Comparison of ENCODE assay signal across 10 cellular contexts in genomic region chr5:32182463-32183081, GRCh38. TPM values are rescaled to one million over a fixed set of nuclear protein-coding genes. Genes with fewer than 3 reads are reported as not detected.
DNase-seq lines count a peak whose midpoint lies in the region; ATAC-seq and TF ChIP-seq lines count a peak whose summit lies in the region.
"Had no signal": no experiment of that assay in that cellular context is flagged by ENCODE, and none has a peak within 500 bp of the region (broad histone marks: within the 10 kb centered on the region; RNA-seq: fewer than 3 reads in every experiment).

No MANE protein-coding gene starts in this region.

- no peak overlapping the region for H3K4me3 Mint-ChIP-seq in activated B cell treated with CpG ODN at 0.5 μM for 24 hours

- H3K27ac Mint-ChIP-seq in activated B cell treated with CpG ODN at 0.5 μM for 24 hours, result no peak overlapping the region

- H3K4me3 ChIP-seq in effector memory CD4-positive, alpha-beta T cell (ENCODE audit: insufficient read depth, low read depth, low read length, poor library complexity, severe bottlenecking), result no peak overlapping the region
- H3K4me3 ChIP-seq in MG63, result no peak overlapping the region

- POLR2A ChIA-PET in activated B cell treated with CpG ODN at 0.5 μM for 24 hours (lab: Charles Lee), result interaction anchor here (0.6 kb wide), 1 partner anchor 50 kb away, joined by 3 read pairs; no protein-coding TSS in a partner anchor

- intact Hi-C loops in activated B cell treated with CpG ODN at 0.5 μM for 24 hours (cut with micrococcal nuclease), result loop anchor here (1.0 kb wide), 1 partner anchor 8 kb away; the partner anchor contains the start of gene GOLPH3

- peak; percentile 81 for ATAC-seq in GM18858 (IDR thresholded peaks at IDR 0.05; ENCODE audit: unreplicated experiment)
- ATAC-seq in GM21423 (IDR thresholded peaks at IDR 0.05; ENCODE audit: unreplicated experiment), result peak; percentile 86
- ATAC-seq in HG03159 (IDR thresholded peaks at IDR 0.05; ENCODE audit: unreplicated experiment), result peak; percentile 68
- ATAC-seq in activated B cell treated with CpG ODN at 0.5 μM for 24 hours (ENCODE audit: low read depth), result peak; percentile 64
- ATAC-seq: esophagus mucosa had no signal

- H3K4me1 Mint-ChIP-seq in activated B cell treated with CpG ODN at 0.5 μM for 24 hours, result peaks cover 14% of the 10 kb centered on the region

- H3K36me3 Mint-ChIP-seq in activated B cell treated with CpG ODN at 0.5 μM for 24 hours (ENCODE audit: low read depth), result no peaks in the 10 kb centered on the region

- H3K27ac ChIP-seq in effector memory CD4-positive, alpha-beta T cell (ENCODE audit: insufficient read depth, low read length, poor library complexity, severe bottlenecking), result no peak overlapping the region

- no peaks in the 10 kb centered on the region for H3K9me3 ChIP-seq in effector memory CD4-positive, alpha-beta T cell (ENCODE audit: control insufficient read depth, low read length)
- peaks cover 3% of the 10 kb centered on the region for H3K9me3 ChIP-seq in MG63

- H3K27me3 ChIP-seq in effector memory CD4-positive, alpha-beta T cell (replicated peaks; ENCODE audit: control insufficient read depth, insufficient read depth, low read length, poor library complexity, severe bottlenecking), result no peaks in the 10 kb centered on the region
- no peaks in the 10 kb centered on the region for H3K27me3 ChIP-seq in MG63

- H3K9me3 Mint-ChIP-seq in activated B cell treated with CpG ODN at 0.5 μM for 24 hours, result no peaks in the 10 kb centered on the region

- no peaks in the 10 kb centered on the region for H3K36me3 ChIP-seq in effector memory CD4-positive, alpha-beta T cell (ENCODE audit: control insufficient read depth, insufficient read depth, low read length)
- H3K36me3 ChIP-seq in MG63, result no peaks in the 10 kb centered on the region

- no peaks in the 10 kb centered on the region for H3K27me3 Mint-ChIP-seq in activated B cell treated with CpG ODN at 0.5 μM for 24 hours

- DNase-seq in activated B cell treated with CpG ODN at 0.5 μM for 24 hours (no peak), superior temporal gyrus (ENCODE audit: extremely low spot score) (no peak), iPS-NIHi11 (ENCODE audit: low spot score) (no peak), MG63 (no peak)
- DNase-seq in effector memory CD4-positive, alpha-beta T cell, result no peak
- DNase-seq: activated CD4-positive, alpha-beta T cell treated with anti-CD3 and anti-CD28 coated beads for 48 hours had no signal

- TF ChIP-seq CTCF in activated B cell treated with CpG ODN at 0.5 μM for 24 hours (IDR thresholded peaks at IDR 0.05), result no peak

- CTCF ChIA-PET in activated B cell treated with CpG ODN at 0.5 μM for 24 hours (lab: Charles Lee), result no interaction called here

- H3K4me1 ChIP-seq in effector memory CD4-positive, alpha-beta T cell (ENCODE audit: control insufficient read depth, insufficient read depth, low read length, poor library complexity, severe bottlenecking), result no peaks in the 10 kb centered on the region

RNA-seq across cellular contexts. Expression of gene GOLPH3, which starts 8.5 kb away (rescaled TPM):
- 55.5 and 60.1 TPM in 2 replicates for total RNA-seq in activated B cell treated with CpG ODN at 0.5 μM for 24 hours
- total RNA-seq in MG63 (2014; rRNA removed; shearing (Covaris generic); ENCODE audit: low replicate concordance), result 66.2 and 97.8 TPM in 2 replicates
